Comparison of ENCODE assay signal across 12 cellular contexts in genomic region chr19:52492991-52493470, GRCh38. TPM values are rescaled to one million over a fixed set of nuclear protein-coding genes. Genes with fewer than 3 reads are reported as not detected.
DNase-seq lines count a peak whose midpoint lies in the region; ATAC-seq and TF ChIP-seq lines count a peak whose summit lies in the region.
"Had no signal": no experiment of that assay in that cellular context is flagged by ENCODE, and none has a peak within 500 bp of the region (broad histone marks: within the 10 kb centered on the region; RNA-seq: fewer than 3 reads in every experiment).

No MANE protein-coding gene starts in this region.

- TF ChIP-seq POLR2A in gastroesophageal sphincter (IDR thresholded peaks at IDR 0.05), result no peak

- peaks cover 4% of the 10 kb centered on the region for H3K36me3 Mint-ChIP-seq in nephron (ENCODE audit: low read depth)
- peaks cover 49 to 52% of the 10 kb centered on the region in 2 donors for H3K36me3 Mint-ChIP-seq in stimulated activated naive B cell treated with anti-CD40 and anti-IgM and Interleukin-4, amounts not matched to agents 10 μg/mL and 1 μg/mL and 100 μg/mL, for 72 hours

- H4K20me1 ChIP-seq in PC-9 (ENCODE audit: insufficient read depth), result no peaks in the 10 kb centered on the region

- H3K27ac ChIP-seq in HUES6 (ENCODE audit: low read depth, low read length), result no peak overlapping the region; the same call in 1 of the 2 replicates
- peak overlapping the region in 2 of 4 donors; percentile 12 to 32 for H3K27ac ChIP-seq in gastroesophageal sphincter
- no peak overlapping the region for H3K27ac ChIP-seq in PC-9

- H3K9me3 Mint-ChIP-seq in nephron, result peaks cover 37% of the 10 kb centered on the region
- peaks cover 19 to 29% of the 10 kb centered on the region in 2 donors for H3K9me3 Mint-ChIP-seq in stimulated activated naive B cell treated with anti-CD40 and anti-IgM and Interleukin-4, amounts not matched to agents 10 μg/mL and 1 μg/mL and 100 μg/mL, for 72 hours

- H3K27me3 ChIP-seq in HUES6 (ENCODE audit: control insufficient read depth, insufficient read depth, low read length) (no peaks in the 10 kb centered on the region), gastroesophageal sphincter (no peaks in the 10 kb centered on the region), PC-9 (ENCODE audit: insufficient read depth, low read depth) (peaks cover 3% of the 10 kb centered on the region; the same call in 1 of the 2 replicates)

- H3K27me3 Mint-ChIP-seq in nephron (ENCODE audit: low read depth), result peaks cover 33% of the 10 kb centered on the region
- H3K27me3 Mint-ChIP-seq in stimulated activated naive B cell treated with anti-CD40 and anti-IgM and Interleukin-4, amounts not matched to agents 10 μg/mL and 1 μg/mL and 100 μg/mL, for 72 hours, result peaks cover 4 to 16% of the 10 kb centered on the region in 2 donors

- WGBS in gastroesophageal sphincter (ENCODE audit: low coverage in 1 of 2), 2 donors, result 0 to 20% methylated on average over 2 to 7 of the region's 28 CpGs

- DNase-seq in COLO668 (lab: John Stamatoyannopoulos, UW; ENCODE audit: unreplicated experiment), result peak; percentile 1
- DNase-seq in medulla oblongata (ENCODE audit: extremely low spot score), result no peak
- DNase-seq in PC-9, result no peak
- no peak for DNase-seq in stimulated activated CD4-positive, alpha-beta T cell treated with anti-CD3 and anti-CD28 coated beads, Interleukin-12 subunit alpha, Interleukin-12 subunit beta, amount 100 ng/mL, for 4 hours
- no peak for DNase-seq in stimulated activated naive B cell treated with anti-CD40 and anti-IgM and Interleukin-4, amounts not matched to agents 10 μg/mL and 1 μg/mL and 100 μg/mL, for 72 hours
- DNase-seq: effector CD4-positive, alpha-beta T cell; small intestine had no signal

- intact Hi-C loops in PC-9 (cut with micrococcal nuclease; ENCODE audit: unreplicated experiment), result no loop called here

- no peaks in the 10 kb centered on the region for H3K36me3 ChIP-seq in HUES6 (ENCODE audit: control insufficient read depth, insufficient read depth, low read length)
- peaks cover 0 to 21% of the 10 kb centered on the region in 2 donors for H3K36me3 ChIP-seq in gastroesophageal sphincter
- no peaks in the 10 kb centered on the region for H3K36me3 ChIP-seq in PC-9 (ENCODE audit: low read depth)

- no peaks in the 10 kb centered on the region for H3K79me2 ChIP-seq in PC-9 (ENCODE audit: low read depth)

- 0 out of 2 replicates have a peak, but pooled peaks cover 5% of the 10 kb centered on the region for H3K9me3 ChIP-seq in HUES6 (ENCODE audit: control insufficient read depth, insufficient read depth, low read depth, low read length)
- H3K9me3 ChIP-seq in gastroesophageal sphincter, result peaks cover 0 to 75% (median 0%) of the 10 kb centered on the region in 3 donors
- peaks cover 22% of the 10 kb centered on the region; the same call in 1 of the 2 replicates for H3K9me3 ChIP-seq in PC-9 (ENCODE audit: insufficient read depth, low read depth)

- H3K27ac Mint-ChIP-seq in nephron, result no peak overlapping the region
- H3K27ac Mint-ChIP-seq in stimulated activated naive B cell treated with anti-CD40 and anti-IgM and Interleukin-4, amounts not matched to agents 10 μg/mL and 1 μg/mL and 100 μg/mL, for 72 hours, result no peak overlapping the region
- H3K27ac Mint-ChIP-seq: activated naive CD4-positive, alpha-beta T cell treated with anti-CD3 and anti-CD28 coated beads for 36 hours had no signal

- TF ChIP-seq EP300 in gastroesophageal sphincter (IDR thresholded peaks at IDR 0.05), result no peak

- no TSS peak for BruUV-seq in PC-9 (replicated peaks; lab: Mats Ljungman, UMichigan)

- POLR2A ChIA-PET in PC-9 (lab: Charles Lee; ENCODE audit: unreplicated experiment), result no interaction called here

- TF ChIP-seq CTCF in gastroesophageal sphincter (IDR thresholded peaks at IDR 0.05) (peak in 1 of 4 experiments; percentile 58), nephron (IDR thresholded peaks at IDR 0.05; ENCODE audit: unreplicated experiment in 3 of 3) (peak in 1 of 3 experiments; percentile 24), PC-9 (conservative IDR thresholded peaks at IDR 0.05) (no peak)

- peak; percentile 57 for ATAC-seq in gastroesophageal sphincter
- ATAC-seq in stimulated activated naive B cell treated with anti-CD40 and anti-IgM and Interleukin-4, amounts not matched to agents 10 μg/mL and 1 μg/mL and 100 μg/mL, for 72 hours (replicated peaks), result no peak

- peak overlapping the region; percentile 75 to 76 (median 76) for H3K4me3 Mint-ChIP-seq in nephron
- peak overlapping the region in 1 of 2 donors; percentile 47 for H3K4me3 Mint-ChIP-seq in stimulated activated naive B cell treated with anti-CD40 and anti-IgM and Interleukin-4, amounts not matched to agents 10 μg/mL and 1 μg/mL and 100 μg/mL, for 72 hours
- H3K4me3 Mint-ChIP-seq: activated naive CD4-positive, alpha-beta T cell treated with anti-CD3 and anti-CD28 coated beads for 36 hours had no signal

- H2AFZ ChIP-seq in PC-9, result no peak overlapping the region

- H3K9me2 ChIP-seq in PC-9 (ENCODE audit: insufficient read depth), result no peaks in the 10 kb centered on the region

- no peaks in the 10 kb centered on the region for H3K4me1 ChIP-seq in HUES6 (ENCODE audit: control insufficient read depth, insufficient read depth, low read length)
- H3K4me1 ChIP-seq in gastroesophageal sphincter, result peaks cover 0 to 7% (median 0%) of the 10 kb centered on the region in 3 donors
- no peaks in the 10 kb centered on the region for H3K4me1 ChIP-seq in PC-9 (replicated peaks; ENCODE audit: insufficient read depth)

- H3K9ac ChIP-seq in HUES6 (ENCODE audit: low read length), result peak overlapping the region; percentile 73

- peak overlapping the region; percentile 74 for H3K4me3 ChIP-seq in HUES6 (ENCODE audit: low read depth, low read length)
- H3K4me3 ChIP-seq in gastroesophageal sphincter, result peak overlapping the region; percentile 28 to 39
- H3K4me3 ChIP-seq in PC-9, result no peak overlapping the region

- H3K4me2 ChIP-seq in PC-9, result no peak overlapping the region

- H3F3A ChIP-seq in PC-9 (ENCODE audit: insufficient read depth, low read depth), result no peaks in the 10 kb centered on the region

- CTCF ChIA-PET in PC-9 (lab: Charles Lee), result no interaction called here

- H3K4me1 Mint-ChIP-seq in nephron, result no peaks in the 10 kb centered on the region
- peaks cover 0 to 3% of the 10 kb centered on the region in 2 donors for H3K4me1 Mint-ChIP-seq in stimulated activated naive B cell treated with anti-CD40 and anti-IgM and Interleukin-4, amounts not matched to agents 10 μg/mL and 1 μg/mL and 100 μg/mL, for 72 hours
- H3K4me1 Mint-ChIP-seq: CD8-positive, alpha-beta memory T cell had no signal

RNA-seq across cellular contexts. Expression of gene ZNF808, which starts 34.4 kb away (rescaled TPM):
- total RNA-seq in gastroesophageal sphincter (10 to 100 TPM; 13.1 to 33.2 (median 22.2) TPM), PC-9 (2021) (24.1 and 26.6 TPM in 2 replicates)

RNA-seq across cellular contexts. Expression of gene ZNF578, which starts 39.7 kb away (rescaled TPM):
- total RNA-seq in gastroesophageal sphincter (1 to 10 TPM; 1.1 to 4.2 (median 2.0) TPM), PC-9 (2021) (not detected in 2 replicates)
